Comparison of ENCODE assay signal across 8 cellular contexts in genomic region chr6:30515106-30515505, GRCh38. TPM values are rescaled to one million over a fixed set of nuclear protein-coding genes. Genes with fewer than 3 reads are reported as not detected.
DNase-seq lines count a peak whose midpoint lies in the region; ATAC-seq and TF ChIP-seq lines count a peak whose summit lies in the region.
"Had no signal": no experiment of that assay in that cellular context is flagged by ENCODE, and none has a peak within 500 bp of the region (broad histone marks: within the 10 kb centered on the region; RNA-seq: fewer than 3 reads in every experiment).

No MANE protein-coding gene starts in this region.

- no peak overlapping the region for H3K9ac ChIP-seq in SU-DHL-6 (ENCODE audit: low read length)

- no peaks in the 10 kb centered on the region for H3K79me2 ChIP-seq in SU-DHL-6 (ENCODE audit: insufficient read depth, low read length)

- peak overlapping the region; percentile 81 for H3K4me2 ChIP-seq in SU-DHL-6 (ENCODE audit: low read depth, low read length, poor library complexity, severe bottlenecking)

- DNase-seq in H7 (peak; percentile 22), kidney glomerular epithelial cell (lab: John Stamatoyannopoulos, UW) (no peak), DMS153 treated with DMSO at 0.1 percent for 48 hours (lab: John Stamatoyannopoulos, UW; ENCODE audit: unreplicated experiment) (no peak)

- TF ChIP-seq EP300 in gastroesophageal sphincter (IDR thresholded peaks at IDR 0.05) = no peak

- H2AFZ ChIP-seq in SU-DHL-6 (ENCODE audit: low read depth, low read length, severe bottlenecking) = no peak overlapping the region

- H3K4me1 ChIP-seq in gastroesophageal sphincter = peaks cover 0 to 5% (median 0%) of the 10 kb centered on the region in 3 donors

- peak overlapping the region; percentile 50; the same call in 1 of the 2 replicates for H3K4me3 ChIP-seq in H7 (ENCODE audit: insufficient read depth, low read depth, low read length)
- H3K4me3 ChIP-seq in SU-DHL-6 (ENCODE audit: insufficient read depth, low read length, poor library complexity, severe bottlenecking) = no peak overlapping the region
- H3K4me3 ChIP-seq in gastroesophageal sphincter = no peak overlapping the region
- H3K4me3 ChIP-seq in skin epidermis = no peak overlapping the region

- H3K27me3 ChIP-seq in H7 (ENCODE audit: control insufficient read depth, insufficient read depth, low read length) = no peaks in the 10 kb centered on the region
- H3K27me3 ChIP-seq in SU-DHL-6 (ENCODE audit: low read length) = no peaks in the 10 kb centered on the region
- peaks cover 3% of the 10 kb centered on the region for H3K27me3 ChIP-seq in gastroesophageal sphincter

- H3K9me2 ChIP-seq in SU-DHL-6 (replicated peaks; ENCODE audit: insufficient read depth, low read length) = no peaks in the 10 kb centered on the region

- no peak for TF ChIP-seq CTCF in SU-DHL-6 (IDR thresholded peaks at IDR 0.05; ENCODE audit: insufficient read depth, low read length, poor library complexity, severe bottlenecking)
- no peak for TF ChIP-seq CTCF in gastroesophageal sphincter (IDR thresholded peaks at IDR 0.05)

- ATAC-seq in gastroesophageal sphincter (no peak), HG03039 (IDR thresholded peaks at IDR 0.05; ENCODE audit: unreplicated experiment) (no peak)

- no peaks in the 10 kb centered on the region for H4K20me1 ChIP-seq in SU-DHL-6 (ENCODE audit: low read depth, low read length)

- no peak for TF ChIP-seq POLR2A in gastroesophageal sphincter (IDR thresholded peaks at IDR 0.05)

- H3K27ac ChIP-seq in SU-DHL-6 (ENCODE audit: low read depth, low read length) (peak overlapping the region; percentile 2; the same call in 1 of the 2 replicates), gastroesophageal sphincter (peak overlapping the region in 3 of 4 donors; percentile 32 to 84 (median 73)), skin epidermis (peak overlapping the region in 16 of 21 experiments; percentile 81 to 96 (median 93))

- H3K9me3 ChIP-seq in SU-DHL-6 (ENCODE audit: insufficient read depth, low read length) = no peaks in the 10 kb centered on the region
- no peaks in the 10 kb centered on the region for H3K9me3 ChIP-seq in gastroesophageal sphincter
- H3K9me3 ChIP-seq: thoracic aorta had no signal

- WGBS in gastroesophageal sphincter (ENCODE audit: low coverage in 1 of 2), 2 donors = 31% methylated on average over 4 of the region's 4 CpGs; no CpG with 5 or more reads in 1 of the 2 donors

- peaks cover 49% of the 10 kb centered on the region for H3F3A ChIP-seq in SU-DHL-6 (ENCODE audit: insufficient read depth)

- no peaks in the 10 kb centered on the region for H3K36me3 ChIP-seq in H7 (replicated peaks; ENCODE audit: control insufficient read depth, insufficient read depth, low read length)
- H3K36me3 ChIP-seq in SU-DHL-6 (ENCODE audit: low read length) = no peaks in the 10 kb centered on the region
- no peaks in the 10 kb centered on the region for H3K36me3 ChIP-seq in gastroesophageal sphincter
- H3K36me3 ChIP-seq: thoracic aorta had no signal

RNA-seq across cellular contexts. Expression of gene HLA-E, which starts 25.8 kb away (rescaled TPM):
- 45.8 and 61.9 TPM in 2 replicates for total RNA-seq in H7 (2014; rRNA removed; shearing (Covaris generic))
- 100 to 1,000 TPM; 259 to 607 (median 482) TPM for total RNA-seq in gastroesophageal sphincter

RNA-seq across cellular contexts. Expression of gene GNL1, which starts 41.2 kb away (rescaled TPM):
- total RNA-seq in H7 (2014; rRNA removed; shearing (Covaris generic)) = 59.0 and 78.4 TPM in 2 replicates
- total RNA-seq in gastroesophageal sphincter = 10 to 100 TPM; 39.2 to 48.3 (median 42.4) TPM

RNA-seq across cellular contexts. Expression of gene PRR3, which starts 42.0 kb away (rescaled TPM):
- 14.3 and 14.7 TPM in 2 replicates for total RNA-seq in H7 (2014; rRNA removed; shearing (Covaris generic))
- total RNA-seq in gastroesophageal sphincter = 10 to 100 TPM in 2 of 4 donors, 1 to 10 TPM in 2; 3.5 to 21.6 (median 7.9) TPM

RNA-seq across cellular contexts. Expression of gene ABCF1, which starts 56.1 kb away (rescaled TPM):
- 52.1 and 55.7 TPM in 2 replicates for total RNA-seq in H7 (2014; rRNA removed; shearing (Covaris generic))
- total RNA-seq in gastroesophageal sphincter = 10 to 100 TPM; 42.8 to 63.6 (median 47.4) TPM

Comparison
In these comparisons a context has a peak if more than half of its experiments do, and no peak if none do; other contexts are left out.
1. H3K27ac ChIP-seq: peak in every context shown above with its lines; median percentile 93 in skin epidermis; 73 in gastroesophageal sphincter; 2 in SU-DHL-6.